Comparison of ENCODE assay signal across 26 cellular contexts in genomic region chr3:86913160-86913559, GRCh38.
"Had no signal": no experiment of that assay in that cellular context is flagged by ENCODE, and none has a peak within 500 bp of the region (broad histone marks: within the 10 kb centered on the region; RNA-seq: fewer than 3 reads in every experiment).

No MANE protein-coding gene starts in this region.

- DNase-seq: activated CD4-positive, alpha-beta memory T cell treated with anti-CD3 and anti-CD28 coated beads for 36 hours; activated CD4-positive, alpha-beta T cell treated with anti-CD3 and anti-CD28 coated beads for 36 hours; activated CD4-positive, alpha-beta T cell treated with anti-CD3 and anti-CD28 coated beads, Interleukin-2, amount 10 ng/mL, durations not matched to agents 24 days and 14 days; activated CD4-positive, CD25-positive, alpha-beta regulatory T cell; activated CD4-positive, CD25-positive, alpha-beta regulatory T cell treated with anti-CD3 and anti-CD28 coated beads, Interleukin-2, amount 50 U/mL, for 72 hours; activated CD8-positive, alpha-beta memory T cell treated with anti-CD3 and anti-CD28 coated beads, Interleukin-2, amount 10 ng/mL, durations not matched to agents 7 days and 5 days; activated CD8-positive, alpha-beta memory T cell treated with anti-CD3 and anti-CD28 coated beads, Interleukin-2, amount 50 U/mL, for 4 hours; activated CD8-positive, alpha-beta T cell treated with anti-CD3 and anti-CD28 coated beads, Interleukin-2, amount 10 ng/mL, durations not matched to agents 7 days and 5 days; activated gamma-delta T cell; activated naive CD4-positive, alpha-beta T cell; activated naive CD4-positive, alpha-beta T cell treated with anti-CD3 and anti-CD28 coated beads, Interleukin-2, amount 10 ng/mL, durations not matched to agents 7 days and 5 days; activated naive CD8-positive, alpha-beta T cell treated with anti-CD3 and anti-CD28 coated beads, Interleukin-2, amount 10 ng/mL, durations not matched to agents 7 days and 5 days; activated T-cell treated with anti-CD3 and anti-CD28 coated beads, Interleukin-2, amount 50 U/mL, for 24 hours; activated T-cell treated with anti-CD3 and anti-CD28 coated beads, Interleukin-2, amount 50 U/mL, for 72 hours; dorsolateral prefrontal cortex; effector memory CD4-positive, alpha-beta T cell; endodermal cell; foreskin fibroblast; glutamatergic neuron; T-helper 2 cell had no signal

- H3K27ac ChIP-seq: ascending aorta, breast epithelium, coronary artery, dorsolateral prefrontal cortex had no signal

- FAIRE-seq: frontal cortex had no signal

- H3K36me3 ChIP-seq: ascending aorta, breast epithelium had no signal

- H3K4me1 ChIP-seq: ascending aorta, breast epithelium had no signal

- H3K4me3 ChIP-seq: ascending aorta, breast epithelium, coronary artery, dorsolateral prefrontal cortex had no signal

- H3K27me3 ChIP-seq: ascending aorta, breast epithelium had no signal

- H3K9me3 ChIP-seq: ascending aorta, breast epithelium had no signal

- ATAC-seq: activated CD4-positive, alpha-beta T cell treated with anti-CD3 and anti-CD28 coated beads for 36 hours; activated CD8-positive, alpha-beta memory T cell treated with anti-CD3 and anti-CD28 coated beads, Interleukin-2, amount 10 ng/mL, durations not matched to agents 7 days and 5 days; activated CD8-positive, alpha-beta T cell treated with anti-CD3 and anti-CD28 coated beads, Interleukin-2, amount 10 ng/mL, durations not matched to agents 7 days and 5 days; activated naive CD4-positive, alpha-beta T cell treated with anti-CD3 and anti-CD28 coated beads, Interleukin-2, amount 50 U/mL, for 72 hours; activated T-cell treated with anti-CD3 and anti-CD28 coated beads, Interleukin-2, amount 50 U/mL, for 72 hours; esophagus mucosa had no signal
